10 cellular contexts compared by ENCODE assay signal in the genomic region with DNA sequence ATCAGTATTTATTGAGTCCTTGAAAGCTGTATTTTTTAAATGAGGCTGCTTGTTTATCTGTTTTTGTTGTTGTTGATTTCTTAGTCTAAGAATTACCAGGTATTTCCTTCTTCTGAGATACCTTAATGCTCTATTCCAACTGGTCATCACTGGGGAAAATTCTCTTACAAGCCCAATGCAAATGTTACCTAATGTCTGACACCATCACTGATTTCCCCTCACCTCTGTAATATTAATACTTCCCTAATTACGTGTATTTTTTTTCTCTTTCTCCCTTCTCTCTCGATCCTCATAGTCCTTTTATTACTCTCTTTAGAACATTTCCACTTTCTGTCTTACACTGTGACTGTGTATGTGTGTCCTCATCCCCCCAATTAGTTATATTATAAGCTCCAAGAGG. TPM values are rescaled to one million over a fixed set of nuclear protein-coding genes. Genes with fewer than 3 reads are reported as not detected.
DNase-seq lines count a peak whose midpoint lies in the region; ATAC-seq and TF ChIP-seq lines count a peak whose summit lies in the region.
"Had no signal": no experiment of that assay in that cellular context is flagged by ENCODE, and none has a peak within 500 bp of the region (broad histone marks: within the 10 kb centered on the region; RNA-seq: fewer than 3 reads in every experiment).

No MANE protein-coding gene starts in this region.

- H3K9me3 ChIP-seq in thoracic aorta = no peaks in the 10 kb centered on the region

- H3K4me3 ChIP-seq in fibroblast of pulmonary artery (replicated peaks; ENCODE audit: low read depth, low read length) (peak overlapping the region; percentile 10), thoracic aorta (peak overlapping the region; percentile 64)

- H3K27me3 ChIP-seq in thoracic aorta (replicated peaks; ENCODE audit: insufficient read depth) = no peaks in the 10 kb centered on the region

- DNase-seq in activated T-cell treated with anti-CD3 and anti-CD28 coated beads, Interleukin-2, amount 50 U/mL, for 24 hours = no peak
- no peak for DNase-seq in activated T-cell treated with anti-CD3 and anti-CD28 coated beads for 4 hours
- DNase-seq in NCI-H226 = peak; percentile 26
- no peak for DNase-seq in fibroblast of pulmonary artery (ENCODE audit: low read depth)
- no peak for DNase-seq in thoracic aorta (ENCODE audit: low spot score)
- DNase-seq in NCI-H1436 treated with DMSO at 0.1 percent for 48 hours (lab: John Stamatoyannopoulos, UW) = no peak
- DNase-seq in NCI-H345 (lab: John Stamatoyannopoulos, UW) = no peak
- no peak for DNase-seq in NCI-H748 (lab: John Stamatoyannopoulos, UW; ENCODE audit: unreplicated experiment)
- DNase-seq: activated CD8-positive, alpha-beta memory T cell treated with anti-CD3 and anti-CD28 coated beads, Interleukin-2, amount 50 U/mL, for 4 hours; AML-193 had no signal

- H3K9me3 Mint-ChIP-seq in activated T-cell treated with anti-CD3 and anti-CD28 coated beads, Interleukin-2, amount 50 U/mL, for 24 hours = no peaks in the 10 kb centered on the region

- peaks cover 11 to 52% of the 10 kb centered on the region in 2 donors for H3K4me1 ChIP-seq in thoracic aorta (ENCODE audit: control insufficient read depth in 1 of 2, low read depth in 2 of 2)

- H3K27ac ChIP-seq in thoracic aorta = peak overlapping the region; percentile 76 to 85

- no peak overlapping the region for H3K4me3 Mint-ChIP-seq in activated T-cell treated with anti-CD3 and anti-CD28 coated beads, Interleukin-2, amount 50 U/mL, for 24 hours

- H3K36me3 ChIP-seq in thoracic aorta = no peaks in the 10 kb centered on the region

- no peak for TF ChIP-seq CTCF in fibroblast of pulmonary artery (IDR thresholded peaks at IDR 0.05; ENCODE audit: low read length, missing control alignments)
- no peak for TF ChIP-seq CTCF in thoracic aorta (IDR thresholded peaks at IDR 0.05)

- H3K4me1 Mint-ChIP-seq in activated T-cell treated with anti-CD3 and anti-CD28 coated beads, Interleukin-2, amount 50 U/mL, for 24 hours (ENCODE audit: low read depth) = peaks cover 6% of the 10 kb centered on the region

- no peaks in the 10 kb centered on the region for H3K36me3 Mint-ChIP-seq in activated T-cell treated with anti-CD3 and anti-CD28 coated beads, Interleukin-2, amount 50 U/mL, for 24 hours (ENCODE audit: low read depth)

- ATAC-seq in thoracic aorta (ENCODE audit: insufficient number of reproducible peaks, low FRiP score, low read depth) = no peak

- H3K27me3 Mint-ChIP-seq in activated T-cell treated with anti-CD3 and anti-CD28 coated beads, Interleukin-2, amount 50 U/mL, for 24 hours = no peaks in the 10 kb centered on the region

- peak overlapping the region; percentile 34 for H3K27ac Mint-ChIP-seq in activated T-cell treated with anti-CD3 and anti-CD28 coated beads, Interleukin-2, amount 50 U/mL, for 24 hours

RNA-seq across cellular contexts. Expression of gene HDAC9, which starts 13.9 kb away (rescaled TPM):
- 10 to 100 TPM; 64.1 to 81.6 TPM for total RNA-seq in thoracic aorta
